Comparison of ENCODE assay signal across 9 cellular contexts in the genomic region with DNA sequence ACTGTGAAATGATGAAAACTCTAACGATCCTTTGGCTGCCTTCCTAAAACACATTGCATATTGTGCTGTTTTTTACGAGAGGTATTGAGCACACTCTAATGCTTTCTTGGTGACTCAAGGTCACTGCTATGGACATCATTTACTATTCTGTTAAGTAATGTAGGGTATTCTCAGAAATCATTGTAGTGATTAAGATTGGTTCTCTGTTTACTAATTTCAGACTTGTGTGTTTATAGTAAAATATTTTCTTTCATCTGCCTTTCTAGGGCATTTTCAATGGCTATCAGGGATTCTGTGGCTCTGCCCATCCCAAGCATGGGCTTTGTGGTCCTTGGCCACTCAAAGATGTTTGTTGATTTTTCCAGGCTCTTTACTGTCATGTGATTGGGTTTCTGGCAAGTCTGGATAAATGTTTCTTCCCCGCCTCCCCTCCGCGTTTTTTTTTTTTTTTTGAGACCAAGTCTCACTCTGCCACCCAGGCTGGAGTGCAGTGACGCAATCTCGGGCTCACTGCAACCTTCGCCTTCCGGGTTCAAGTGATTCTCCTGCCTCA. TPM values are rescaled to one million over a fixed set of nuclear protein-coding genes. Genes with fewer than 3 reads are reported as not detected.
DNase-seq lines count a peak whose midpoint lies in the region; ATAC-seq and TF ChIP-seq lines count a peak whose summit lies in the region.
"Had no signal": no experiment of that assay in that cellular context is flagged by ENCODE, and none has a peak within 500 bp of the region (broad histone marks: within the 10 kb centered on the region; RNA-seq: fewer than 3 reads in every experiment).

No MANE protein-coding gene starts in this region.

- H3K4me3 ChIP-seq in Caco-2 (ENCODE audit: low read depth, low read length) = no peak overlapping the region

- H3K27me3 Mint-ChIP-seq in activated CD4-positive, alpha-beta T cell treated with anti-CD3 and anti-CD28 coated beads, Interleukin-2, amount 10 ng/mL, durations not matched to agents 24 days and 14 days = peaks cover 2% of the 10 kb centered on the region
- no peaks in the 10 kb centered on the region for H3K27me3 Mint-ChIP-seq in activated CD4-positive, alpha-beta T cell treated with anti-CD3 and anti-CD28 coated beads for 36 hours
- no peaks in the 10 kb centered on the region for H3K27me3 Mint-ChIP-seq in central memory CD8-positive, alpha-beta T cell
- H3K27me3 Mint-ChIP-seq in Caco-2 (ENCODE audit: insufficient read depth, unreplicated experiment) = no peaks in the 10 kb centered on the region

- no peaks in the 10 kb centered on the region for H3K27me3 ChIP-seq in Caco-2 (replicated peaks; ENCODE audit: control insufficient read depth, insufficient read depth, low read length)

- no peaks in the 10 kb centered on the region for H3K36me3 ChIP-seq in Caco-2 (ENCODE audit: control insufficient read depth, insufficient read depth, low read length)

- H3K9me3 Mint-ChIP-seq in activated CD4-positive, alpha-beta T cell treated with anti-CD3 and anti-CD28 coated beads, Interleukin-2, amount 10 ng/mL, durations not matched to agents 24 days and 14 days = no peaks in the 10 kb centered on the region
- no peaks in the 10 kb centered on the region for H3K9me3 Mint-ChIP-seq in activated CD4-positive, alpha-beta T cell treated with anti-CD3 and anti-CD28 coated beads for 36 hours (ENCODE audit: low read depth)
- no peaks in the 10 kb centered on the region for H3K9me3 Mint-ChIP-seq in central memory CD8-positive, alpha-beta T cell
- no peaks in the 10 kb centered on the region for H3K9me3 Mint-ChIP-seq in stimulated activated effector memory CD8-positive, alpha-beta T cell treated with anti-CD3 and anti-CD28 coated beads, Interleukin-12 subunit alpha, Interleukin-12 subunit beta, amount 100 ng/mL, for 72 hours
- no peaks in the 10 kb centered on the region for H3K9me3 Mint-ChIP-seq in Caco-2 (ENCODE audit: unreplicated experiment)

- BruUV-seq in Caco-2 (replicated peaks; lab: Mats Ljungman, UMichigan) = no TSS peak

- H3K4me1 Mint-ChIP-seq in activated CD4-positive, alpha-beta T cell treated with anti-CD3 and anti-CD28 coated beads, Interleukin-2, amount 10 ng/mL, durations not matched to agents 24 days and 14 days = peaks cover 35% of the 10 kb centered on the region
- peaks cover 51% of the 10 kb centered on the region for H3K4me1 Mint-ChIP-seq in activated CD4-positive, alpha-beta T cell treated with anti-CD3 and anti-CD28 coated beads for 36 hours
- H3K4me1 Mint-ChIP-seq in central memory CD8-positive, alpha-beta T cell = peaks cover 23% of the 10 kb centered on the region
- peaks cover 54% of the 10 kb centered on the region for H3K4me1 Mint-ChIP-seq in stimulated activated effector memory CD8-positive, alpha-beta T cell treated with anti-CD3 and anti-CD28 coated beads, Interleukin-12 subunit alpha, Interleukin-12 subunit beta, amount 100 ng/mL, for 72 hours
- H3K4me1 Mint-ChIP-seq in Caco-2 (ENCODE audit: low read depth, unreplicated experiment) = no peaks in the 10 kb centered on the region

- CTCF ChIA-PET in activated CD4-positive, alpha-beta T cell treated with anti-CD3 and anti-CD28 coated beads for 36 hours (lab: Charles Lee) = interaction anchor here (3.6 kb wide), 1 partner anchor 15 kb away, joined by 16 read pairs; no protein-coding TSS in a partner anchor
- CTCF ChIA-PET in Caco-2 (lab: Charles Lee) = no interaction called here
- CTCF ChIA-PET in RWPE1 (lab: Yijun Ruan, JAX) = no interaction called here

- no peak overlapping the region for H3K27ac ChIP-seq in RWPE1

- H3K4me3 Mint-ChIP-seq in activated CD4-positive, alpha-beta T cell treated with anti-CD3 and anti-CD28 coated beads, Interleukin-2, amount 10 ng/mL, durations not matched to agents 24 days and 14 days = no peak overlapping the region
- H3K4me3 Mint-ChIP-seq in activated CD4-positive, alpha-beta T cell treated with anti-CD3 and anti-CD28 coated beads for 36 hours = no peak overlapping the region
- H3K4me3 Mint-ChIP-seq in central memory CD8-positive, alpha-beta T cell = no peak overlapping the region
- peak overlapping the region; percentile 64 for H3K4me3 Mint-ChIP-seq in stimulated activated effector memory CD8-positive, alpha-beta T cell treated with anti-CD3 and anti-CD28 coated beads, Interleukin-12 subunit alpha, Interleukin-12 subunit beta, amount 100 ng/mL, for 72 hours
- H3K4me3 Mint-ChIP-seq in Caco-2 (ENCODE audit: unreplicated experiment) = no peak overlapping the region

- POLR2A ChIA-PET in activated CD4-positive, alpha-beta T cell treated with anti-CD3 and anti-CD28 coated beads for 36 hours (lab: Charles Lee) = no interaction called here
- POLR2A ChIA-PET in Caco-2 (lab: Charles Lee) (no interaction called here), RWPE1 (lab: Yijun Ruan, JAX; ENCODE audit: low non-redundant PET) (no interaction called here)

- intact Hi-C loops in activated CD4-positive, alpha-beta T cell treated with anti-CD3 and anti-CD28 coated beads, Interleukin-2, amount 10 ng/mL, durations not matched to agents 24 days and 14 days (cut with micrococcal nuclease) = loop anchor here (2.0 to 5.0 kb wide), 3 partner anchors 74 to 304 kb away; no protein-coding TSS in a partner anchor
- intact Hi-C loops in activated CD4-positive, alpha-beta T cell treated with anti-CD3 and anti-CD28 coated beads for 36 hours (cut with DNase I, micrococcal nuclease) = loop anchor here (5.0 kb wide), 4 partner anchors 179 to 839 kb away; no protein-coding TSS in a partner anchor
- intact Hi-C loops in Caco-2 (cut with micrococcal nuclease; ENCODE audit: unreplicated experiment) = no loop called here

- H3K9me3 ChIP-seq in Caco-2 = no peaks in the 10 kb centered on the region

- no peak for DNase-seq in activated CD4-positive, alpha-beta T cell treated with anti-CD3 and anti-CD28 coated beads, Interleukin-2, amount 10 ng/mL, durations not matched to agents 24 days and 14 days
- DNase-seq in activated CD4-positive, alpha-beta T cell treated with anti-CD3 and anti-CD28 coated beads for 36 hours = no peak
- peak; percentile 91 for DNase-seq in NCI-H2029 treated with DMSO at 0.1 percent for 48 hours (lab: John Stamatoyannopoulos, UW)
- DNase-seq in central memory CD8-positive, alpha-beta T cell (ENCODE audit: low spot score in 2 of 2) = no peak
- DNase-seq in stimulated activated effector memory CD8-positive, alpha-beta T cell treated with anti-CD3 and anti-CD28 coated beads, Interleukin-12 subunit alpha, Interleukin-12 subunit beta, amount 100 ng/mL, for 72 hours (ENCODE audit: low spot score in 2 of 2) = no peak
- DNase-seq in Caco-2 = no peak
- no peak for DNase-seq in DMS114 treated with DMSO at 0.1 percent for 48 hours (lab: John Stamatoyannopoulos, UW; ENCODE audit: unreplicated experiment)
- no peak for DNase-seq in RWPE1 (ENCODE audit: low spot score)

- no peak for TF ChIP-seq CTCF in Caco-2 (IDR thresholded peaks at IDR 0.05; ENCODE audit: insufficient read depth in 1 of 2, low read depth in 1 of 2, low read length in 1 of 2, severe bottlenecking in 1 of 2, unreplicated experiment in 1 of 2)
- no peak for TF ChIP-seq CTCF in RWPE1 (conservative IDR thresholded peaks at IDR 0.05; ENCODE audit: low read depth)

- ATAC-seq in activated CD4-positive, alpha-beta T cell treated with anti-CD3 and anti-CD28 coated beads for 36 hours = no peak
- ATAC-seq in central memory CD8-positive, alpha-beta T cell (replicated peaks; ENCODE audit: extremely low read depth, poor library complexity, severe bottlenecking) = no peak
- peak; percentile 82 for ATAC-seq in stimulated activated effector memory CD8-positive, alpha-beta T cell treated with anti-CD3 and anti-CD28 coated beads, Interleukin-12 subunit alpha, Interleukin-12 subunit beta, amount 100 ng/mL, for 72 hours
- ATAC-seq: HCT116 had no signal

- peaks cover 65% of the 10 kb centered on the region for H3K36me3 Mint-ChIP-seq in activated CD4-positive, alpha-beta T cell treated with anti-CD3 and anti-CD28 coated beads, Interleukin-2, amount 10 ng/mL, durations not matched to agents 24 days and 14 days (ENCODE audit: low read depth)
- peaks cover 62% of the 10 kb centered on the region for H3K36me3 Mint-ChIP-seq in activated CD4-positive, alpha-beta T cell treated with anti-CD3 and anti-CD28 coated beads for 36 hours (ENCODE audit: low read depth)
- H3K36me3 Mint-ChIP-seq in central memory CD8-positive, alpha-beta T cell (ENCODE audit: insufficient read depth) = peaks cover 23% of the 10 kb centered on the region
- H3K36me3 Mint-ChIP-seq in stimulated activated effector memory CD8-positive, alpha-beta T cell treated with anti-CD3 and anti-CD28 coated beads, Interleukin-12 subunit alpha, Interleukin-12 subunit beta, amount 100 ng/mL, for 72 hours = peaks cover 91% of the 10 kb centered on the region
- peaks cover 11% of the 10 kb centered on the region for H3K36me3 Mint-ChIP-seq in Caco-2 (ENCODE audit: insufficient read depth, unreplicated experiment)

- peak overlapping the region; percentile 78 for H3K27ac Mint-ChIP-seq in activated CD4-positive, alpha-beta T cell treated with anti-CD3 and anti-CD28 coated beads, Interleukin-2, amount 10 ng/mL, durations not matched to agents 24 days and 14 days
- no peak overlapping the region for H3K27ac Mint-ChIP-seq in activated CD4-positive, alpha-beta T cell treated with anti-CD3 and anti-CD28 coated beads for 36 hours
- H3K27ac Mint-ChIP-seq in central memory CD8-positive, alpha-beta T cell (ENCODE audit: low read depth) = peak overlapping the region; percentile 29
- H3K27ac Mint-ChIP-seq in stimulated activated effector memory CD8-positive, alpha-beta T cell treated with anti-CD3 and anti-CD28 coated beads, Interleukin-12 subunit alpha, Interleukin-12 subunit beta, amount 100 ng/mL, for 72 hours = peak overlapping the region; percentile 99
- no peak overlapping the region for H3K27ac Mint-ChIP-seq in Caco-2 (ENCODE audit: unreplicated experiment)

- no peaks in the 10 kb centered on the region for H3K4me1 ChIP-seq in Caco-2

RNA-seq across cellular contexts. Expression of a gene that starts 29.3 kb away (rescaled TPM):
- total RNA-seq in activated CD4-positive, alpha-beta T cell treated with anti-CD3 and anti-CD28 coated beads, Interleukin-2, amount 10 ng/mL, durations not matched to agents 24 days and 14 days = 115 and 124 TPM in 2 replicates
- 10 to 100 TPM; 59.2 to 75.5 TPM for total RNA-seq in activated CD4-positive, alpha-beta T cell treated with anti-CD3 and anti-CD28 coated beads for 36 hours
- 33.9 and 38.9 TPM in 2 replicates for total RNA-seq in Caco-2 (2022)

Comparison
In these comparisons a context has a peak if more than half of its experiments do, and no peak if none do; other contexts are left out.
1. H3K27ac Mint-ChIP-seq: peak in activated CD4-positive, alpha-beta T cell treated with anti-CD3 and anti-CD28 coated beads, Interleukin-2, amount 10 ng/mL, durations not matched to agents 24 days and 14 days (single experiment), central memory CD8-positive, alpha-beta T cell (single experiment) and stimulated activated effector memory CD8-positive, alpha-beta T cell treated with anti-CD3 and anti-CD28 coated beads, Interleukin-12 subunit alpha, Interleukin-12 subunit beta, amount 100 ng/mL, for 72 hours (single experiment); none in activated CD4-positive, alpha-beta T cell treated with anti-CD3 and anti-CD28 coated beads for 36 hours (single experiment) and Caco-2 (single experiment).